13 cellular contexts compared by ENCODE assay signal in genomic region chr3:53156368-53156834, GRCh38. TPM values are rescaled to one million over a fixed set of nuclear protein-coding genes. Genes with fewer than 3 reads are reported as not detected.
DNase-seq lines count a peak whose midpoint lies in the region; TF ChIP-seq lines count a peak whose summit lies in the region.
"Had no signal": no experiment of that assay in that cellular context is flagged by ENCODE, and none has a peak within 500 bp of the region (broad histone marks: within the 10 kb centered on the region; RNA-seq: fewer than 3 reads in every experiment).

No MANE protein-coding gene starts in this region.

- H3K9me3 ChIP-seq in thyroid gland, result no peaks in the 10 kb centered on the region

- H3K27me3 ChIP-seq in thyroid gland, result no peaks in the 10 kb centered on the region

- peaks cover 54 to 80% of the 10 kb centered on the region in 2 donors for H3K4me1 ChIP-seq in thyroid gland

- H3K27ac ChIP-seq in VCaP (peak overlapping the region; percentile 99), thyroid gland (peak overlapping the region; percentile 85 to 91 (median 87))

- no peaks in the 10 kb centered on the region for H3K36me3 ChIP-seq in thyroid gland

- peak; percentile 20 for DNase-seq in HT-29 (ENCODE audit: low spot score)
- peak; percentile 72 for DNase-seq in iPS-NIHi7 (ENCODE audit: extremely low spot score)
- peak; percentile 57 to 60 for DNase-seq in thyroid gland
- no peak for DNase-seq in NCI-H2107 (lab: John Stamatoyannopoulos, UW)
- no peak for DNase-seq in NCI-H187 (lab: John Stamatoyannopoulos, UW)
- DNase-seq in activated CD8-positive, alpha-beta memory T cell treated with anti-CD3 and anti-CD28 coated beads, Interleukin-2, amount 50 U/mL, for 4 hours, result no peak
- DNase-seq: activated CD4-positive, alpha-beta T cell treated with anti-CD3 and anti-CD28 coated beads, Interleukin-2, amount 50 U/mL, for 1 hour; EL; GOT3; retina; stimulated activated CD4-positive, alpha-beta T cell treated with anti-CD3 and anti-CD28 coated beads, Interleukin-4, amount 100 ng/mL, for 1 hour; T-helper 17 cell had no signal

- TF ChIP-seq CTCF in VCaP (conservative IDR thresholded peaks at IDR 0.05), result no peak
- no peak for TF ChIP-seq CTCF in thyroid gland (IDR thresholded peaks at IDR 0.05)

- 11 to 16% methylated on average over 13 to 21 of the region's 36 CpGs for WGBS in thyroid gland, 2 donors

- peak in 1 of 2 donors; percentile 50 for TF ChIP-seq POLR2A in thyroid gland (IDR thresholded peaks at IDR 0.05)

- intact Hi-C loops in thyroid gland (cut with DNase I), result no loop called here

- no peak overlapping the region for H3K4me3 ChIP-seq in thyroid gland (replicated peaks in 1 of 3)

RNA-seq across cellular contexts. Expression of gene PRKCD, which starts 4.6 kb away (rescaled TPM):
- 5.2 and 5.9 TPM in 2 replicates for total RNA-seq in HT-29 (2014; rRNA removed; shearing (Covaris generic))
- total RNA-seq in thyroid gland, result 100 to 1,000 TPM in 1 of 4 donors, 10 to 100 TPM in 3; 32.0 to 154 (median 71.4) TPM

RNA-seq across cellular contexts. Expression of gene RFT1, which starts 26.2 kb away (rescaled TPM):
- 10.6 and 12.0 TPM in 2 replicates for total RNA-seq in HT-29 (2014; rRNA removed; shearing (Covaris generic))
- 10 to 100 TPM; 14.4 to 17.7 (median 16.2) TPM for total RNA-seq in thyroid gland

Comparison
In these comparisons a context has a peak if more than half of its experiments do, and no peak if none do; other contexts are left out.
1. DNase-seq: peak in HT-29 (single experiment), iPS-NIHi7 (single experiment) and thyroid gland (2 of 2); none in NCI-H2107 (single experiment), NCI-H187 (0 of 2) and activated CD8-positive, alpha-beta memory T cell treated with anti-CD3 and anti-CD28 coated beads, Interleukin-2, amount 50 U/mL, for 4 hours (single experiment).